Comparison of ENCODE assay signal across 8 cellular contexts in the genomic region with DNA sequence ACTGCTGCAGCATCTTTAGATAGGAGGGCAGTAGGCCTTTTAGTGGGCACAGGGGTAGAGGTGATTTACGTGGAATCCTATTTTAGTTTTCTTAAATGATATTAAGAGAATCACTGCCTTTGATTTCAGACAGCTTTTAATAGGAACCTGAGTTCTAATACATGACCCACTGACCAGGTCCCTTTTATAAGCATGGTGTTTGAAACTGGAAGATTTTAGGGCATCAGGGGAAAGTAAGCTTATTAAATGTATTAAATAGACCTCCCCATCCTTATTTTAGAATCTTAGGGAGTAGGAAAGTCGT. TPM values are rescaled to one million over a fixed set of nuclear protein-coding genes. Genes with fewer than 3 reads are reported as not detected.
A peak's percentile ranks its signal among the peaks of the same experiment; 100 is the strongest.
DNase-seq lines count a peak whose midpoint lies in the region; ATAC-seq and TF ChIP-seq lines count a peak whose summit lies in the region.

No MANE protein-coding gene starts in this region.

- CTCF ChIA-PET in CD4-positive, alpha-beta memory T cell (lab: Charles Lee; ENCODE audit: partially characterized antibody) = interaction anchor here (1.0 to 7.6 kb wide), 12 partner anchors 9 to 98 kb away, joined by 3 to 95 read pairs (median 6); a partner anchor contains a TSS
- CTCF ChIA-PET in Panc1 (lab: Charles Lee) = interaction anchor here (1.1 to 4.2 kb wide), 2 partner anchors 11 to 45 kb away, joined by 3 to 34 read pairs; no protein-coding TSS in a partner anchor

- peak overlapping the region; percentile 78 for H3K27ac ChIP-seq in CD4-positive, alpha-beta memory T cell (ENCODE audit: low read depth, low read length)
- H3K27ac ChIP-seq in Panc1 (ENCODE audit: low read length) (peak overlapping the region; percentile 91), ovary (peak overlapping the region in 1 of 2 donors; percentile 29)

- 0 to 1% (median 0%) methylated on average over 2 of the region's 2 CpGs for WGBS in ovary, 3 donors

- H3K4me3 ChIP-seq in CD4-positive, alpha-beta memory T cell (ENCODE audit: low read length in 2 of 2) = peak overlapping the region; percentile 86 to 98
- H3K4me3 ChIP-seq in Panc1 (ENCODE audit: low read depth in 2 of 2, low read length in 2 of 2) (peak overlapping the region; percentile 74 to 93), epithelial cell of proximal tubule (ENCODE audit: low read depth, low read length) (peak overlapping the region; percentile 74), ovary (peak overlapping the region; percentile 100)

- peaks cover 19 to 45% (median 30%) of the 10 kb centered on the region in 4 donors for H3K4me1 Mint-ChIP-seq in CD4-positive, alpha-beta memory T cell

- peaks cover 6% of the 10 kb centered on the region for H3K36me3 ChIP-seq in CD4-positive, alpha-beta memory T cell (ENCODE audit: insufficient read depth, low read length)
- H3K36me3 ChIP-seq in Panc1 (ENCODE audit: control insufficient read depth, insufficient read depth, low read length) (peaks cover 7% of the 10 kb centered on the region; the same call in 1 of the 2 replicates), ovary (no peaks in the 10 kb centered on the region)

- no peak for TF ChIP-seq CTCF in Panc1 (IDR thresholded peaks at IDR 0.05)
- TF ChIP-seq CTCF in epithelial cell of proximal tubule (conservative IDR thresholded peaks at IDR 0.05; ENCODE audit: low read depth, low read length) = no peak
- no peak for TF ChIP-seq CTCF in ovary (IDR thresholded peaks at IDR 0.05)

- no peak for TF ChIP-seq EP300 in ovary (IDR thresholded peaks at IDR 0.05)

- peak overlapping the region; percentile 83 to 96 (median 93) for H3K27ac Mint-ChIP-seq in CD4-positive, alpha-beta memory T cell

- BruUV-seq in Panc1 (replicated peaks; lab: Mats Ljungman, UMichigan) = TSS peak; percentile 88

- ATAC-seq in Panc1 = no peak
- ATAC-seq in HG03469 (IDR thresholded peaks at IDR 0.05; ENCODE audit: unreplicated experiment) = no peak

- POLR2A ChIA-PET in CD4-positive, alpha-beta memory T cell (lab: Charles Lee; ENCODE audit: partially characterized antibody) = interaction anchor here (0.5 to 14.4 kb wide), 25 partner anchors 10 to 143 kb away, joined by 3 to 178 read pairs (median 4); a partner anchor contains a TSS
- POLR2A ChIA-PET in Panc1 (lab: Charles Lee) = interaction anchor here (0.5 to 0.8 kb wide), 3 partner anchors 17 to 105 kb away, joined by 3 to 4 read pairs (median 4); a partner anchor contains a TSS

- H3K4me3 Mint-ChIP-seq in CD4-positive, alpha-beta memory T cell = peak overlapping the region; percentile 90 to 99 (median 92)

- H3K27me3 Mint-ChIP-seq in CD4-positive, alpha-beta memory T cell = no peaks in the 10 kb centered on the region

- H3K27me3 ChIP-seq in CD4-positive, alpha-beta memory T cell (ENCODE audit: insufficient read depth, low read length) = no peaks in the 10 kb centered on the region
- H3K27me3 ChIP-seq in Panc1 (ENCODE audit: control insufficient read depth, insufficient read depth, low read length) (no peaks in the 10 kb centered on the region), ovary (no peaks in the 10 kb centered on the region)

- H3K9me3 ChIP-seq in CD4-positive, alpha-beta memory T cell (ENCODE audit: control insufficient read depth in 1 of 2, low read length in 2 of 2) = no peaks in the 10 kb centered on the region
- H3K9me3 ChIP-seq in Panc1 (ENCODE audit: control insufficient read depth, insufficient read depth, low read depth, low read length) (no peaks in the 10 kb centered on the region), ovary (no peaks in the 10 kb centered on the region)

- DNase-seq in CD4-positive, alpha-beta memory T cell = no peak
- DNase-seq in Panc1 (ENCODE audit: low read depth, low spot score) = no peak
- DNase-seq in epithelial cell of proximal tubule (ENCODE audit: low read depth) = no peak
- DNase-seq in ovary = no peak
- no peak for DNase-seq in HPDE6-E6E7 (ENCODE audit: extremely low spot score)
- no peak for DNase-seq in DMS114 treated with DMSO at 0.1 percent for 48 hours (lab: John Stamatoyannopoulos, UW; ENCODE audit: unreplicated experiment)
- DNase-seq in germinal center (ENCODE audit: low spot score) = no peak

- intact Hi-C loops in CD4-positive, alpha-beta memory T cell (cut with micrococcal nuclease) = no loop called here
- intact Hi-C loops in Panc1 (cut with micrococcal nuclease; ENCODE audit: unreplicated experiment) = no loop called here
- intact Hi-C loops in ovary (cut with DNase I) = no loop called here

- in situ Hi-C loops in Panc1 (cut with HindIII; ENCODE audit: low pct_unique_long_range_greater_than_20kb, low sequenced_read_pairs) = no loop called here

- peaks cover 35% of the 10 kb centered on the region for H3K4me1 ChIP-seq in CD4-positive, alpha-beta memory T cell (ENCODE audit: insufficient read depth, low read length)
- peaks cover 15% of the 10 kb centered on the region for H3K4me1 ChIP-seq in Panc1 (ENCODE audit: control insufficient read depth, insufficient read depth, low read length)
- peaks cover 4% of the 10 kb centered on the region for H3K4me1 ChIP-seq in ovary (ENCODE audit: insufficient read depth)

- H3K9me3 Mint-ChIP-seq in CD4-positive, alpha-beta memory T cell = peaks cover 0 to 2% (median 0%) of the 10 kb centered on the region in 8 donors

- TF ChIP-seq POLR2A in ovary (IDR thresholded peaks at IDR 0.05) = no peak

- peaks cover 12 to 28% of the 10 kb centered on the region in 2 donors for H3K36me3 Mint-ChIP-seq in CD4-positive, alpha-beta memory T cell

RNA-seq across cellular contexts. Expression of a gene that starts 2.0 kb away (rescaled TPM):
- 100 to 1,000 TPM; 130 to 133 TPM for total RNA-seq in CD4-positive, alpha-beta memory T cell
- 1 to 10 TPM; 6.0 to 8.3 TPM for polyA plus RNA-seq in CD4-positive, alpha-beta memory T cell
- total RNA-seq in Panc1 (2021; ENCODE audit: unreplicated experiment) = 96.3 TPM
- 48.8 TPM for polyA plus RNA-seq in Panc1 (2012; ENCODE audit: insufficient read length)
- total RNA-seq in epithelial cell of proximal tubule = 44.5 and 59.3 TPM in 2 replicates
- total RNA-seq in ovary = 100 to 1,000 TPM in 1 of 7 donors, 10 to 100 TPM in 6; 59.6 to 110 (median 83.3) TPM
- 100 to 1,000 TPM in 1 of 2 donors, 10 to 100 TPM in 1; 60.8 to 122 TPM for polyA plus RNA-seq in ovary

RNA-seq across cellular contexts. Expression of a gene that starts 16.6 kb away (rescaled TPM):
- 100 to 1,000 TPM; 142 to 146 TPM for total RNA-seq in CD4-positive, alpha-beta memory T cell
- polyA plus RNA-seq in CD4-positive, alpha-beta memory T cell = 10 to 100 TPM; 31.1 to 54.2 TPM
- total RNA-seq in Panc1 (2021; ENCODE audit: unreplicated experiment) (97.4 TPM), epithelial cell of proximal tubule (40.9 and 58.9 TPM in 2 replicates), ovary (100 to 1,000 TPM in 4 of 7 donors, 10 to 100 TPM in 3; 39.9 to 122 (median 106) TPM)
- polyA plus RNA-seq in Panc1 (2012; ENCODE audit: insufficient read length) = 52.3 TPM
- 100 to 1,000 TPM in 1 of 2 donors, 10 to 100 TPM in 1; 53.1 to 113 TPM for polyA plus RNA-seq in ovary

RNA-seq across cellular contexts. Expression of a gene that starts 23.4 kb away (rescaled TPM):
- 10 to 100 TPM; 14.8 to 15.1 TPM for total RNA-seq in CD4-positive, alpha-beta memory T cell
- polyA plus RNA-seq in CD4-positive, alpha-beta memory T cell = 10 to 100 TPM in 1 of 2 donors, 1 to 10 TPM in 1; 5.7 to 12.3 TPM
- 8.8 TPM for total RNA-seq in Panc1 (2021; ENCODE audit: unreplicated experiment)
- 8.6 TPM for polyA plus RNA-seq in Panc1 (2012; ENCODE audit: insufficient read length)
- total RNA-seq in epithelial cell of proximal tubule = 0.40 and 1.2 TPM in 2 replicates
- total RNA-seq in ovary = 10 to 100 TPM; 10.7 to 73.8 (median 23.7) TPM
- polyA plus RNA-seq in ovary = 10 to 100 TPM; 11.8 to 59.0 TPM

RNA-seq across cellular contexts. Expression of a gene that starts 53.5 kb away (rescaled TPM):
- 1 to 10 TPM; 5.4 to 6.5 TPM for total RNA-seq in CD4-positive, alpha-beta memory T cell
- polyA plus RNA-seq in CD4-positive, alpha-beta memory T cell = under 1 TPM in 1 of 2 donors, not detected in 1; 0.13 TPM
- total RNA-seq in Panc1 (2021; ENCODE audit: unreplicated experiment) (6.5 TPM), epithelial cell of proximal tubule (2.1 and 2.8 TPM in 2 replicates), ovary (1 to 10 TPM; 3.6 to 9.1 (median 6.4) TPM)
- polyA plus RNA-seq in Panc1 (2012; ENCODE audit: insufficient read length) = 3.3 TPM
- polyA plus RNA-seq in ovary = 1 to 10 TPM; 1.4 to 2.3 TPM
